8 cellular contexts compared by ENCODE assay signal in genomic region chr10:62037890-62038608, GRCh38.
DNase-seq lines count a peak whose midpoint lies in the region; ATAC-seq and TF ChIP-seq lines count a peak whose summit lies in the region.

No MANE protein-coding gene starts in this region.

- H2BK120ac ChIP-seq in mesendoderm (ENCODE audit: low read depth, low read length), result no peak overlapping the region

- H3K9me3 Mint-ChIP-seq in activated CD4-positive, alpha-beta T cell treated with anti-CD3 and anti-CD28 coated beads, Interleukin-2, amount 10 ng/mL, durations not matched to agents 24 days and 14 days, result no peaks in the 10 kb centered on the region

- peak overlapping the region; percentile 76 for H3K27ac Mint-ChIP-seq in activated CD4-positive, alpha-beta T cell treated with anti-CD3 and anti-CD28 coated beads, Interleukin-2, amount 10 ng/mL, durations not matched to agents 24 days and 14 days

- no peak overlapping the region for H2BK15ac ChIP-seq in mesendoderm (replicated peaks; ENCODE audit: low read depth)

- peaks cover 30% of the 10 kb centered on the region for H3K36me3 Mint-ChIP-seq in activated CD4-positive, alpha-beta T cell treated with anti-CD3 and anti-CD28 coated beads, Interleukin-2, amount 10 ng/mL, durations not matched to agents 24 days and 14 days (ENCODE audit: low read depth)

- H3K4me3 ChIP-seq in Peyer's patch, result peak overlapping the region in 2 of 4 donors; percentile 17 to 36
- no peak overlapping the region for H3K4me3 ChIP-seq in gastroesophageal sphincter
- no peak overlapping the region for H3K4me3 ChIP-seq in stomach
- no peak overlapping the region for H3K4me3 ChIP-seq in mesendoderm (ENCODE audit: low read length)

- H4K5ac ChIP-seq in mesendoderm (ENCODE audit: low read length), result no peak overlapping the region

- H2BK5ac ChIP-seq in mesendoderm (ENCODE audit: low read length), result no peak overlapping the region

- H3K9me3 ChIP-seq in Peyer's patch (no peaks in the 10 kb centered on the region), gastroesophageal sphincter (no peaks in the 10 kb centered on the region), stomach (no peaks in the 10 kb centered on the region)

- H3K36me3 ChIP-seq in Peyer's patch (no peaks in the 10 kb centered on the region), gastroesophageal sphincter (no peaks in the 10 kb centered on the region), stomach (no peaks in the 10 kb centered on the region), mesendoderm (ENCODE audit: control insufficient read depth, insufficient read depth, low read length) (no peaks in the 10 kb centered on the region)

- H3K27me3 ChIP-seq in Peyer's patch, result no peaks in the 10 kb centered on the region
- H3K27me3 ChIP-seq in gastroesophageal sphincter, result no peaks in the 10 kb centered on the region
- H3K27me3 ChIP-seq in stomach, result no peaks in the 10 kb centered on the region
- H3K27me3 ChIP-seq in mesendoderm (ENCODE audit: insufficient read depth, low read length, poor library complexity), result no peaks in the 10 kb centered on the region

- no peak for DNase-seq in activated CD4-positive, alpha-beta T cell treated with anti-CD3 and anti-CD28 coated beads, Interleukin-2, amount 10 ng/mL, durations not matched to agents 24 days and 14 days
- DNase-seq in activated CD4-positive, alpha-beta T cell treated with anti-CD3 and anti-CD28 coated beads for 4 hours, result no peak
- DNase-seq in Peyer's patch (no peak), stomach (no peak), posterior vena cava (ENCODE audit: low spot score) (no peak), epidermal melanocyte (ENCODE audit: insufficient read length, low spot score) (no peak), mesendoderm (no peak)

- H3K27ac ChIP-seq in Peyer's patch, result peak overlapping the region; percentile 37 to 72 (median 61)
- H3K27ac ChIP-seq in gastroesophageal sphincter, result peak overlapping the region; percentile 41 to 79 (median 74)
- peak overlapping the region in 4 of 5 donors; percentile 61 to 76 (median 74) for H3K27ac ChIP-seq in stomach
- H3K27ac ChIP-seq in mesendoderm (ENCODE audit: low read depth, low read length), result no peak overlapping the region

- no peak overlapping the region for H2AK5ac ChIP-seq in mesendoderm (ENCODE audit: low read length)

- TF ChIP-seq EP300 in gastroesophageal sphincter (IDR thresholded peaks at IDR 0.05), result no peak
- no peak for TF ChIP-seq EP300 in stomach (IDR thresholded peaks at IDR 0.05)

- intact Hi-C loops in activated CD4-positive, alpha-beta T cell treated with anti-CD3 and anti-CD28 coated beads, Interleukin-2, amount 10 ng/mL, durations not matched to agents 24 days and 14 days (cut with micrococcal nuclease), result loop anchor here (1.0 to 5.0 kb wide), 4 partner anchors 15 to 207 kb away; no protein-coding TSS in a partner anchor
- intact Hi-C loops in stomach (cut with DNase I; ENCODE audit: low total_unique reads) (loop anchor here (5.0 kb wide), 1 partner anchor 209 kb away; no protein-coding TSS in a partner anchor), posterior vena cava (cut with DNase I) (loop anchor here (5.0 to 10.0 kb wide), 2 partner anchors 133 to 209 kb away; partner anchors contain the start of gene ARID5B (in 1 of the 2))

- H3K9ac ChIP-seq in mesendoderm (ENCODE audit: low read length), result no peak overlapping the region

- H4K8ac ChIP-seq in mesendoderm (ENCODE audit: low read depth, low read length), result no peak overlapping the region

- H3K23ac ChIP-seq in mesendoderm (ENCODE audit: low read length), result no peak overlapping the region

- no peaks in the 10 kb centered on the region for H3K27me3 Mint-ChIP-seq in activated CD4-positive, alpha-beta T cell treated with anti-CD3 and anti-CD28 coated beads, Interleukin-2, amount 10 ng/mL, durations not matched to agents 24 days and 14 days

- no peak for TF ChIP-seq POLR2A in Peyer's patch (IDR thresholded peaks at IDR 0.05)
- TF ChIP-seq POLR2A in gastroesophageal sphincter (IDR thresholded peaks at IDR 0.05), result no peak
- no peak for TF ChIP-seq POLR2A in stomach (IDR thresholded peaks at IDR 0.05)

- H3K4ac ChIP-seq in mesendoderm (ENCODE audit: low read depth, low read length), result no peak overlapping the region

- peak overlapping the region; percentile 67 for H3K4me3 Mint-ChIP-seq in activated CD4-positive, alpha-beta T cell treated with anti-CD3 and anti-CD28 coated beads, Interleukin-2, amount 10 ng/mL, durations not matched to agents 24 days and 14 days

- H3K4me1 Mint-ChIP-seq in activated CD4-positive, alpha-beta T cell treated with anti-CD3 and anti-CD28 coated beads, Interleukin-2, amount 10 ng/mL, durations not matched to agents 24 days and 14 days, result peaks cover 72% of the 10 kb centered on the region

- peaks cover 0 to 30% (median 17%) of the 10 kb centered on the region in 4 donors for H3K4me1 ChIP-seq in Peyer's patch
- H3K4me1 ChIP-seq in gastroesophageal sphincter, result peaks cover 19 to 59% (median 22%) of the 10 kb centered on the region in 3 donors
- peaks cover 22 to 67% (median 50%) of the 10 kb centered on the region in 4 donors for H3K4me1 ChIP-seq in stomach
- peaks cover 2% of the 10 kb centered on the region for H3K4me1 ChIP-seq in mesendoderm (ENCODE audit: control insufficient read depth, low read depth, low read length)

- TF ChIP-seq CTCF in Peyer's patch (IDR thresholded peaks at IDR 0.05), result no peak
- no peak for TF ChIP-seq CTCF in gastroesophageal sphincter (IDR thresholded peaks at IDR 0.05)
- TF ChIP-seq CTCF in stomach (IDR thresholded peaks at IDR 0.05), result no peak

- H3K18ac ChIP-seq in mesendoderm (ENCODE audit: low read length), result no peak overlapping the region

- no peak overlapping the region for H3K4me2 ChIP-seq in mesendoderm (ENCODE audit: low read length)

- no peak overlapping the region for H3K56ac ChIP-seq in mesendoderm (ENCODE audit: low read length)

- ATAC-seq in gastroesophageal sphincter, result no peak

- no peaks in the 10 kb centered on the region for H3K79me2 ChIP-seq in mesendoderm (ENCODE audit: control insufficient read depth, insufficient read depth, low read length)

- no peaks in the 10 kb centered on the region for H3K79me1 ChIP-seq in mesendoderm (ENCODE audit: low read length)
